Comparison of ENCODE assay signal across 29 cellular contexts in the genomic region with DNA sequence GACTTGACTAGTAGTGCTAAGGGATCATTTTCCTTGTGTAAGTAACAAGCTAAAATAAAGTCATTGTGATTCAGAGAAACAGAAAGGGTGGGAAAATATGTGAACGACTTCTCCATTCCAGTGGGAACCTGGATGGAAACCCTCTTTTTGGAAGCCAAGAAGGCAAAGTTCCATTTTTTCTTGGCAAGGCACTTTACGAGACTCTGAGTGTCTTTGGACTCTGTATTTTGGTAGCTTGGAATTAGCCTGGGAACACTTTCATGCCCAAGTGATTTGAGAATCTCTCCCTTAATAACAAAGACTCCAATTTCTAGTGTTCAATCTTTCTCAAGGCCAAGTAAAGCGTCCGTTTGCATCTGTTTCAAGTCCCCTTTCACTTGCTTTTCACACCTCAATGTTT.
DNase-seq lines count a peak whose midpoint lies in the region; ATAC-seq and TF ChIP-seq lines count a peak whose summit lies in the region.
"Had no signal": no experiment of that assay in that cellular context is flagged by ENCODE, and none has a peak within 500 bp of the region (broad histone marks: within the 10 kb centered on the region; RNA-seq: fewer than 3 reads in every experiment).

No MANE protein-coding gene starts in this region.

- CTCF ChIA-PET in MCF 10A (lab: Yijun Ruan, JAX) = interaction anchor here (0.7 to 5.2 kb wide), 4 partner anchors 9 to 75 kb away, joined by 3 to 35 read pairs (median 15); no protein-coding TSS in a partner anchor

- H3K36me3 ChIP-seq in breast epithelium (no peaks in the 10 kb centered on the region), heart left ventricle (no peaks in the 10 kb centered on the region)
- H3K36me3 ChIP-seq: brain microvascular endothelial cell, tibial nerve had no signal

- H3K4me1 Mint-ChIP-seq in MCF 10A (ENCODE audit: insufficient read depth, unreplicated experiment) = peaks cover 22% of the 10 kb centered on the region
- H3K4me1 Mint-ChIP-seq: activated naive CD8-positive, alpha-beta T cell treated with anti-CD3 and anti-CD28 coated beads, Interleukin-2, amount 50 U/mL, for 24 hours; memory B cell; naive B cell; T-helper 17 cell had no signal

- H3K27me3 ChIP-seq in breast epithelium (no peaks in the 10 kb centered on the region), heart left ventricle (no peaks in the 10 kb centered on the region)
- H3K27me3 ChIP-seq: brain microvascular endothelial cell, tibial nerve had no signal

- H3K4me3 Mint-ChIP-seq in MCF 10A (ENCODE audit: unreplicated experiment) = no peak overlapping the region
- H3K4me3 Mint-ChIP-seq: activated naive CD8-positive, alpha-beta T cell treated with anti-CD3 and anti-CD28 coated beads, Interleukin-2, amount 50 U/mL, for 24 hours; memory B cell; naive B cell; T-helper 17 cell had no signal

- H3K27ac Mint-ChIP-seq in MCF 10A (ENCODE audit: low read depth, unreplicated experiment) = no peak overlapping the region
- H3K27ac Mint-ChIP-seq: activated naive CD8-positive, alpha-beta T cell treated with anti-CD3 and anti-CD28 coated beads, Interleukin-2, amount 50 U/mL, for 24 hours; memory B cell; naive B cell; T-helper 17 cell had no signal

- intact Hi-C loops in breast epithelium (cut with DNase I; ENCODE audit: low total_unique reads) = no loop called here
- intact Hi-C loops in MCF 10A (cut with micrococcal nuclease) = no loop called here
- intact Hi-C loops in heart left ventricle (cut with DNase I) = loop anchor here in 1 of 10 donors (10.0 kb wide), 1 partner anchor 737 kb away; a partner anchor contains a TSS

- H3K36me3 Mint-ChIP-seq in MCF 10A (ENCODE audit: insufficient read depth, unreplicated experiment) = no peaks in the 10 kb centered on the region
- H3K36me3 Mint-ChIP-seq: memory B cell, naive B cell had no signal

- 45 to 58% (median 50%) methylated on average over 4 of the region's 4 CpGs for WGBS in heart left ventricle, 4 donors

- no peaks in the 10 kb centered on the region for H3K27me3 Mint-ChIP-seq in MCF 10A (ENCODE audit: insufficient read depth, unreplicated experiment)

- H3K4me3 ChIP-seq in breast epithelium = peak overlapping the region in 1 of 3 donors; percentile 15
- H3K4me3 ChIP-seq in heart left ventricle = no peak overlapping the region
- H3K4me3 ChIP-seq: SK-N-MC, tibial nerve had no signal

- no peaks in the 10 kb centered on the region for H3K9me3 Mint-ChIP-seq in MCF 10A (ENCODE audit: unreplicated experiment)
- H3K9me3 Mint-ChIP-seq: activated naive CD8-positive, alpha-beta T cell treated with anti-CD3 and anti-CD28 coated beads, Interleukin-2, amount 50 U/mL, for 24 hours; memory B cell had no signal

- ATAC-seq in heart left ventricle (peak in 3 of 4 donors; percentile 34 to 52 (median 42)), HG02798 (IDR thresholded peaks at IDR 0.05; ENCODE audit: poor library complexity, unreplicated experiment) (no peak)
- ATAC-seq: activated naive CD8-positive, alpha-beta T cell treated with anti-CD3 and anti-CD28 coated beads, Interleukin-2, amount 50 U/mL, for 24 hours; T-helper 17 cell had no signal

- H3K4me1 ChIP-seq in breast epithelium (peaks cover 4 to 11% of the 10 kb centered on the region in 2 donors), heart left ventricle (peaks cover 0 to 65% (median 22%) of the 10 kb centered on the region in 12 donors)

- DNase-seq in breast epithelium (ENCODE audit: low spot score in 2 of 2) = no peak
- no peak for DNase-seq in MCF 10A (ENCODE audit: unreplicated experiment)
- DNase-seq in heart left ventricle = peak in 2 of 5 donors; percentile 38 to 42
- DNase-seq in pons (ENCODE audit: low spot score) = peak; percentile 62
- no peak for DNase-seq in UCSD-AML1 (lab: John Stamatoyannopoulos, UW; ENCODE audit: unreplicated experiment)
- DNase-seq in NCI-H2029 (lab: John Stamatoyannopoulos, UW) = no peak
- DNase-seq in putamen (ENCODE audit: low spot score) = no peak
- DNase-seq: activated gamma-delta T cell treated with Interleukin-2 at 50 U/mL for 16 hours; activated naive CD8-positive, alpha-beta T cell treated with anti-CD3 and anti-CD28 coated beads, Interleukin-2, amount 50 U/mL, for 24 hours; activated T-cell treated with anti-CD3 and anti-CD28 coated beads, Interleukin-2, amount 50 U/mL, for 1 hour; AML-193; brain microvascular endothelial cell; COR-L47; cortex of kidney; GF-D8; kidney glomerular epithelial cell; naive B cell; NCI-H1105 treated with DMSO at 0.1 percent for 48 hours; NCI-H2029 treated with DMSO at 0.1 percent for 48 hours; NCI-H2227 treated with DMSO at 0.1 percent for 48 hours; nucleus accumbens; RPMI8226; stimulated activated naive CD4-positive, alpha-beta T cell treated with Interleukin-2 at 50 U/mL for 16 hours; T-helper 17 cell had no signal

- no TSS peak for BruUV-seq in MCF 10A (replicated peaks; lab: Mats Ljungman, UMichigan)

- H3K27ac ChIP-seq in breast epithelium (peak overlapping the region; percentile 75 to 80), heart left ventricle (peak overlapping the region in 11 of 12 donors; percentile 0 to 80 (median 58))
- H3K27ac ChIP-seq: 22Rv1, SK-N-MC had no signal

- TF ChIP-seq POLR2A in breast epithelium (IDR thresholded peaks at IDR 0.05) (no peak), heart left ventricle (IDR thresholded peaks at IDR 0.05) (no peak)

- no peaks in the 10 kb centered on the region for H3K9me3 ChIP-seq in breast epithelium
- no peaks in the 10 kb centered on the region for H3K9me3 ChIP-seq in heart left ventricle
- H3K9me3 ChIP-seq: tibial nerve had no signal

- no peak for TF ChIP-seq CTCF in breast epithelium (IDR thresholded peaks at IDR 0.05)
- no peak for TF ChIP-seq CTCF in MCF 10A (IDR thresholded peaks at IDR 0.05; ENCODE audit: unreplicated experiment)
- no peak for TF ChIP-seq CTCF in heart left ventricle (IDR thresholded peaks at IDR 0.05)

- POLR2A ChIA-PET in MCF 10A (lab: Yijun Ruan, JAX) = interaction anchor here (0.6 to 1.6 kb wide), 3 partner anchors 17 to 56 kb away, joined by 3 to 7 read pairs (median 3); no protein-coding TSS in a partner anchor
